In genomic region chr1:91889717-91890459, GRCh38 we compare ENCODE assay signal across 14 cellular contexts. TPM values are rescaled to one million over a fixed set of nuclear protein-coding genes. Genes with fewer than 3 reads are reported as not detected.
DNase-seq lines count a peak whose midpoint lies in the region; ATAC-seq and TF ChIP-seq lines count a peak whose summit lies in the region.
"Had no signal": no experiment of that assay in that cellular context is flagged by ENCODE, and none has a peak within 500 bp of the region (broad histone marks: within the 10 kb centered on the region; RNA-seq: fewer than 3 reads in every experiment).

No MANE protein-coding gene starts in this region.

- H3K9me3 ChIP-seq in gastroesophageal sphincter = no peaks in the 10 kb centered on the region
- H3K9me3 ChIP-seq: BE2C had no signal

- H3K27ac ChIP-seq in gastroesophageal sphincter = peak overlapping the region in 3 of 4 donors; percentile 8 to 63 (median 25)

- no peak overlapping the region for H3K4me3 ChIP-seq in gastroesophageal sphincter

- TF ChIP-seq POLR2A in gastroesophageal sphincter (IDR thresholded peaks at IDR 0.05) = no peak

- peak; percentile 33 for ATAC-seq in activated T-helper 17 cell treated with anti-CD3 and anti-CD28 coated beads, Interleukin-2, amount 50 U/mL, for 72 hours (replicated peaks)
- ATAC-seq in gastroesophageal sphincter = no peak

- H3K27ac Mint-ChIP-seq in activated T-helper 17 cell treated with anti-CD3 and anti-CD28 coated beads, Interleukin-2, amount 50 U/mL, for 72 hours = no peak overlapping the region

- H3K27me3 Mint-ChIP-seq in activated T-helper 17 cell treated with anti-CD3 and anti-CD28 coated beads, Interleukin-2, amount 50 U/mL, for 72 hours = peaks cover 4% of the 10 kb centered on the region

- H3K4me3 Mint-ChIP-seq in activated T-helper 17 cell treated with anti-CD3 and anti-CD28 coated beads, Interleukin-2, amount 50 U/mL, for 72 hours = no peak overlapping the region

- H3K36me3 Mint-ChIP-seq in activated T-helper 17 cell treated with anti-CD3 and anti-CD28 coated beads, Interleukin-2, amount 50 U/mL, for 72 hours (ENCODE audit: low read depth) = peaks cover 3% of the 10 kb centered on the region

- TF ChIP-seq CTCF in gastroesophageal sphincter (IDR thresholded peaks at IDR 0.05) = no peak

- H3K4me1 ChIP-seq in gastroesophageal sphincter = peaks cover 4 to 44% (median 14%) of the 10 kb centered on the region in 3 donors
- H3K4me1 ChIP-seq: BE2C had no signal

- peak; percentile 62 for DNase-seq in A172 (ENCODE audit: low spot score)
- DNase-seq in H4 (ENCODE audit: low spot score) = peak; percentile 19
- no peak for DNase-seq in activated CD4-positive, CD25-positive, alpha-beta regulatory T cell (lab: John Stamatoyannopoulos, UW)
- DNase-seq in NCI-H748 treated with DMSO at 0.1 percent for 48 hours (lab: John Stamatoyannopoulos, UW) = no peak
- no peak for DNase-seq in SHP77 (lab: John Stamatoyannopoulos, UW)
- no peak for DNase-seq in HUDEP-2 (lab: John Stamatoyannopoulos, UW; ENCODE audit: unreplicated experiment in 76 of 76)
- DNase-seq: BE2C, KBM-7, NCI-H446 had no signal

- H3K9me3 Mint-ChIP-seq in activated T-helper 17 cell treated with anti-CD3 and anti-CD28 coated beads, Interleukin-2, amount 50 U/mL, for 72 hours = no peaks in the 10 kb centered on the region

- WGBS in gastroesophageal sphincter (ENCODE audit: low coverage in 1 of 2), 2 donors = 86 to 89% methylated on average over 5 of the region's 5 CpGs

- no peaks in the 10 kb centered on the region for H3K36me3 ChIP-seq in gastroesophageal sphincter
- H3K36me3 ChIP-seq: BE2C had no signal

- no peak for TF ChIP-seq EP300 in gastroesophageal sphincter (IDR thresholded peaks at IDR 0.05)

- H3K27me3 ChIP-seq in gastroesophageal sphincter = no peaks in the 10 kb centered on the region
- H3K27me3 ChIP-seq: BE2C had no signal

- H3K4me1 Mint-ChIP-seq in activated T-helper 17 cell treated with anti-CD3 and anti-CD28 coated beads, Interleukin-2, amount 50 U/mL, for 72 hours = peaks cover 9% of the 10 kb centered on the region

RNA-seq across cellular contexts. Expression of gene TGFBR3, which starts 3.9 kb away (rescaled TPM):
- 1.8 and 9.5 TPM in 2 replicates for total RNA-seq in A172 (2014; rRNA removed; shearing (Covaris generic))
- total RNA-seq in H4 (2014; rRNA removed; shearing (Covaris generic)) = 3.4 and 4.2 TPM in 2 replicates
- 1 to 10 TPM; 2.5 to 4.3 TPM for total RNA-seq in activated T-helper 17 cell treated with anti-CD3 and anti-CD28 coated beads, Interleukin-2, amount 50 U/mL, for 72 hours
- total RNA-seq in gastroesophageal sphincter = 100 to 1,000 TPM; 176 to 315 (median 248) TPM

RNA-seq across cellular contexts. Expression of gene BRDT, which starts 59.3 kb away (rescaled TPM):
- not detected in 2 replicates for total RNA-seq in A172 (2014; rRNA removed; shearing (Covaris generic))
- not detected in 2 replicates for total RNA-seq in H4 (2014; rRNA removed; shearing (Covaris generic))
- total RNA-seq in activated T-helper 17 cell treated with anti-CD3 and anti-CD28 coated beads, Interleukin-2, amount 50 U/mL, for 72 hours = not detected
- total RNA-seq in gastroesophageal sphincter = not detected
- total RNA-seq: cardiac septum, mesenteric fat pad, pulmonary artery endothelial cell had no signal

Comparison
In these comparisons a context has a peak if more than half of its experiments do, and no peak if none do; other contexts are left out.
1. DNase-seq: peak in A172 (single experiment) and H4 (single experiment); none in activated CD4-positive, CD25-positive, alpha-beta regulatory T cell (0 of 4), NCI-H748 treated with DMSO at 0.1 percent for 48 hours (single experiment), SHP77 (0 of 2) and HUDEP-2 (0 of 76).
2. RNA of gene TGFBR3, which starts 3.9 kb away (total RNA-seq): 176 to 315 TPM in gastroesophageal sphincter; 1.8 to 9.5 TPM in A172, 2.5 to 4.3 TPM in activated T-helper 17 cell treated with anti-CD3 and anti-CD28 coated beads, Interleukin-2, amount 50 U/mL, for 72 hours and 3.4 to 4.2 TPM in H4; every median in the first group is over 10 times any median in the second.